In the genomic region with DNA sequence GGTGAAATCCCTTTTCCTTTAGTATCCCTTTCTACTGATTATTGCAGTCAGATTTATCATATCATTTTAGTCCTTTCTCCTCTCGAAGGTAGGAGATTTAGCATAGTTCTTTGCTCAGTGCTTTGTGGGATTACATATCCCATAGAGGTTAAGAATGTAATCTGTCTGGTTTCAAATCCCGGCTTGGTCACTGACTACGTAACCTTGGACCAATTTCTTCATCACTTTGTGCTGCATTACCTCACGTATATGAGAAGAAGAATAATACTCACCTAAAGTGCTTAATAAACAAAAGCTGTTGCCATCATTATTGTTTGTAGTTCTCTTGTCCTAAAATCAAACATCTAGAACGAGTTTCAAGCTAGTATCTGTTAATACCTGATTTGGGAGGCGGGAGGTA, we compare ENCODE assay signal across 20 cellular contexts.
DNase-seq lines count a peak whose midpoint lies in the region; ATAC-seq and TF ChIP-seq lines count a peak whose summit lies in the region.
"Had no signal": no experiment of that assay in that cellular context is flagged by ENCODE, and none has a peak within 500 bp of the region (broad histone marks: within the 10 kb centered on the region; RNA-seq: fewer than 3 reads in every experiment).

No MANE protein-coding gene starts in this region.

- H3K9me3 Mint-ChIP-seq in CD8-positive, alpha-beta memory T cell, result no peaks in the 10 kb centered on the region
- no peaks in the 10 kb centered on the region for H3K9me3 Mint-ChIP-seq in central memory CD8-positive, alpha-beta T cell
- no peaks in the 10 kb centered on the region for H3K9me3 Mint-ChIP-seq in chondrocyte (ENCODE audit: low read depth)
- no peaks in the 10 kb centered on the region for H3K9me3 Mint-ChIP-seq in stimulated activated memory B cell treated with anti-CD40 and anti-IgM and Interleukin-4, amounts not matched to agents 10 μg/mL and 1 μg/mL and 100 μg/mL, for 72 hours
- H3K9me3 Mint-ChIP-seq: CD4-positive, CD25-positive, alpha-beta regulatory T cell had no signal

- no peak overlapping the region for H3K4me3 ChIP-seq in CD8-positive, alpha-beta memory T cell (ENCODE audit: low read length)
- H3K4me3 ChIP-seq in Panc1 (ENCODE audit: low read depth in 2 of 2, low read length in 2 of 2) (no peak overlapping the region), neutrophil (ENCODE audit: low read depth in 1 of 2, low read length in 1 of 2) (no peak overlapping the region), colonic mucosa (no peak overlapping the region), H7 (ENCODE audit: insufficient read depth, low read depth, low read length) (no peak overlapping the region)
- H3K4me3 ChIP-seq: GM12878, GM23248 had no signal

- H3K27ac Mint-ChIP-seq in CD8-positive, alpha-beta memory T cell, result peak overlapping the region in 5 of 8 donors; percentile 9 to 76 (median 53)
- peak overlapping the region; percentile 51 for H3K27ac Mint-ChIP-seq in central memory CD8-positive, alpha-beta T cell (ENCODE audit: low read depth)
- H3K27ac Mint-ChIP-seq in chondrocyte (ENCODE audit: unreplicated experiment), result no peak overlapping the region
- no peak overlapping the region for H3K27ac Mint-ChIP-seq in stimulated activated memory B cell treated with anti-CD40 and anti-IgM and Interleukin-4, amounts not matched to agents 10 μg/mL and 1 μg/mL and 100 μg/mL, for 72 hours

- TSS peak; percentile 34 for BruUV-seq in Panc1 (replicated peaks; lab: Mats Ljungman, UMichigan)

- H3K27me3 ChIP-seq in CD8-positive, alpha-beta memory T cell (ENCODE audit: insufficient read depth, low read length, poor library complexity, severe bottlenecking), result no peaks in the 10 kb centered on the region
- H3K27me3 ChIP-seq in Panc1 (ENCODE audit: control insufficient read depth, insufficient read depth, low read length), result no peaks in the 10 kb centered on the region
- H3K27me3 ChIP-seq in neutrophil, result no peaks in the 10 kb centered on the region
- no peaks in the 10 kb centered on the region for H3K27me3 ChIP-seq in colonic mucosa
- H3K27me3 ChIP-seq in H7 (ENCODE audit: control insufficient read depth, insufficient read depth, low read length), result no peaks in the 10 kb centered on the region

- no peaks in the 10 kb centered on the region for H3K4me1 ChIP-seq in CD8-positive, alpha-beta memory T cell (ENCODE audit: insufficient read depth, low read length)
- H3K4me1 ChIP-seq in Panc1 (ENCODE audit: control insufficient read depth, insufficient read depth, low read length) (no peaks in the 10 kb centered on the region), neutrophil (ENCODE audit: control insufficient read depth in 1 of 2, insufficient read depth in 1 of 2, low read depth in 1 of 2, low read length in 1 of 2) (no peaks in the 10 kb centered on the region), colonic mucosa (no peaks in the 10 kb centered on the region)

- H3K9me3 ChIP-seq in CD8-positive, alpha-beta memory T cell (ENCODE audit: low read length), result no peaks in the 10 kb centered on the region
- H3K9me3 ChIP-seq in Panc1 (ENCODE audit: control insufficient read depth, insufficient read depth, low read depth, low read length), result no peaks in the 10 kb centered on the region
- H3K9me3 ChIP-seq in neutrophil, result no peaks in the 10 kb centered on the region
- no peaks in the 10 kb centered on the region for H3K9me3 ChIP-seq in colonic mucosa

- ATAC-seq in Panc1, result no peak
- no peak for ATAC-seq in central memory CD8-positive, alpha-beta T cell (replicated peaks; ENCODE audit: extremely low read depth, poor library complexity, severe bottlenecking)
- ATAC-seq in stimulated activated memory B cell treated with anti-CD40 and anti-IgM and Interleukin-4, amounts not matched to agents 10 μg/mL and 1 μg/mL and 100 μg/mL, for 72 hours, result no peak
- ATAC-seq: GM12878, HCT116 had no signal

- DNase-seq in CD8-positive, alpha-beta memory T cell, result no peak
- DNase-seq in Panc1 (ENCODE audit: low read depth, low spot score) (no peak), chondrocyte (ENCODE audit: low spot score) (no peak), colonic mucosa (no peak), H7 (no peak)
- no peak for DNase-seq in central memory CD8-positive, alpha-beta T cell (ENCODE audit: low spot score in 2 of 2)
- DNase-seq: CD4-positive, CD25-positive, alpha-beta regulatory T cell; DMS 273 treated with DMSO at 0.1 percent for 48 hours; GDM1; GM23248; KG1; NCI-H1417 treated with DMSO at 0.1 percent for 48 hours; NCI-H1930; NCI-H446 treated with DMSO at 0.1 percent for 48 hours; NCI-H748 treated with DMSO at 0.1 percent for 48 hours had no signal

- intact Hi-C loops in Panc1 (cut with micrococcal nuclease; ENCODE audit: unreplicated experiment) (no loop called here), colonic mucosa (cut with DNase I) (no loop called here)

- in situ Hi-C loops in Panc1 (cut with HindIII; ENCODE audit: low pct_unique_long_range_greater_than_20kb, low sequenced_read_pairs), result no loop called here

- H3K36me3 ChIP-seq in CD8-positive, alpha-beta memory T cell (ENCODE audit: insufficient read depth, low read length), result peaks cover 39% of the 10 kb centered on the region
- H3K36me3 ChIP-seq in Panc1 (ENCODE audit: control insufficient read depth, insufficient read depth, low read length) (peaks cover 36% of the 10 kb centered on the region), neutrophil (peaks cover 79% of the 10 kb centered on the region), colonic mucosa (peaks cover 11% of the 10 kb centered on the region), H7 (replicated peaks; ENCODE audit: control insufficient read depth, insufficient read depth, low read length) (no peaks in the 10 kb centered on the region; the same call in none of the 2 replicates)

- POLR2A ChIA-PET in CD8-positive, alpha-beta memory T cell (lab: Charles Lee), result no interaction called here
- POLR2A ChIA-PET in Panc1 (lab: Charles Lee), result no interaction called here

- CTCF ChIA-PET in CD8-positive, alpha-beta memory T cell (lab: Charles Lee), result interaction anchor here (2.1 kb wide), 1 partner anchor 107 kb away, joined by 7 read pairs; no protein-coding TSS in a partner anchor
- CTCF ChIA-PET in Panc1 (lab: Charles Lee), result no interaction called here

- H3K4me1 Mint-ChIP-seq in CD8-positive, alpha-beta memory T cell, result peaks cover 25 to 40% (median 30%) of the 10 kb centered on the region in 3 donors
- peaks cover 20% of the 10 kb centered on the region for H3K4me1 Mint-ChIP-seq in central memory CD8-positive, alpha-beta T cell
- H3K4me1 Mint-ChIP-seq in chondrocyte (ENCODE audit: low read depth), result peaks cover 6% of the 10 kb centered on the region
- peaks cover 7% of the 10 kb centered on the region for H3K4me1 Mint-ChIP-seq in stimulated activated memory B cell treated with anti-CD40 and anti-IgM and Interleukin-4, amounts not matched to agents 10 μg/mL and 1 μg/mL and 100 μg/mL, for 72 hours

- peaks cover 3 to 77% (median 26%) of the 10 kb centered on the region in 3 donors for H3K36me3 Mint-ChIP-seq in CD8-positive, alpha-beta memory T cell
- H3K36me3 Mint-ChIP-seq in central memory CD8-positive, alpha-beta T cell (ENCODE audit: insufficient read depth), result peaks cover 56% of the 10 kb centered on the region
- peaks cover 17% of the 10 kb centered on the region for H3K36me3 Mint-ChIP-seq in chondrocyte (ENCODE audit: low read depth)
- H3K36me3 Mint-ChIP-seq in stimulated activated memory B cell treated with anti-CD40 and anti-IgM and Interleukin-4, amounts not matched to agents 10 μg/mL and 1 μg/mL and 100 μg/mL, for 72 hours, result peaks cover 24% of the 10 kb centered on the region

- no peak for TF ChIP-seq CTCF in Panc1 (IDR thresholded peaks at IDR 0.05)
- TF ChIP-seq CTCF in neutrophil (IDR thresholded peaks at IDR 0.05), result no peak
- TF ChIP-seq CTCF in chondrocyte (IDR thresholded peaks at IDR 0.05), result no peak
- TF ChIP-seq CTCF in colonic mucosa (IDR thresholded peaks at IDR 0.05), result no peak

- H3K27me3 Mint-ChIP-seq in CD8-positive, alpha-beta memory T cell, result no peaks in the 10 kb centered on the region
- no peaks in the 10 kb centered on the region for H3K27me3 Mint-ChIP-seq in central memory CD8-positive, alpha-beta T cell
- no peaks in the 10 kb centered on the region for H3K27me3 Mint-ChIP-seq in chondrocyte (ENCODE audit: low read depth)
- no peaks in the 10 kb centered on the region for H3K27me3 Mint-ChIP-seq in stimulated activated memory B cell treated with anti-CD40 and anti-IgM and Interleukin-4, amounts not matched to agents 10 μg/mL and 1 μg/mL and 100 μg/mL, for 72 hours
- H3K27me3 Mint-ChIP-seq: CD4-positive, CD25-positive, alpha-beta regulatory T cell had no signal

- no peak overlapping the region for H3K4me3 Mint-ChIP-seq in CD8-positive, alpha-beta memory T cell
- no peak overlapping the region for H3K4me3 Mint-ChIP-seq in central memory CD8-positive, alpha-beta T cell
- no peak overlapping the region for H3K4me3 Mint-ChIP-seq in chondrocyte (ENCODE audit: unreplicated experiment)
- H3K4me3 Mint-ChIP-seq in stimulated activated memory B cell treated with anti-CD40 and anti-IgM and Interleukin-4, amounts not matched to agents 10 μg/mL and 1 μg/mL and 100 μg/mL, for 72 hours, result no peak overlapping the region
- H3K4me3 Mint-ChIP-seq: CD4-positive, CD25-positive, alpha-beta regulatory T cell had no signal

- no peak overlapping the region for H3K27ac ChIP-seq in CD8-positive, alpha-beta memory T cell (ENCODE audit: low read depth, low read length)
- no peak overlapping the region for H3K27ac ChIP-seq in Panc1 (ENCODE audit: low read length)
- peak overlapping the region; percentile 23 for H3K27ac ChIP-seq in neutrophil
- H3K27ac ChIP-seq in colonic mucosa, result no peak overlapping the region
- H3K27ac ChIP-seq: GM23248, RWPE1 had no signal

- no peak overlapping the region for H3K9ac ChIP-seq in colonic mucosa (ENCODE audit: low read depth in 2 of 2, low read length in 2 of 2)
- H3K9ac ChIP-seq: GM23248 had no signal

Comparison
In these comparisons a context has a peak if more than half of its experiments do, and no peak if none do; other contexts are left out.
1. H3K27ac Mint-ChIP-seq: peak in CD8-positive, alpha-beta memory T cell (5 of 8) and central memory CD8-positive, alpha-beta T cell (single experiment); none in chondrocyte (single experiment) and stimulated activated memory B cell treated with anti-CD40 and anti-IgM and Interleukin-4, amounts not matched to agents 10 μg/mL and 1 μg/mL and 100 μg/mL, for 72 hours (single experiment).